Comparison of ENCODE assay signal across 9 cellular contexts in genomic region chr11:1387961-1388762, GRCh38. TPM values are rescaled to one million over a fixed set of nuclear protein-coding genes. Genes with fewer than 3 reads are reported as not detected.
DNase-seq lines count a peak whose midpoint lies in the region; ATAC-seq, FAIRE-seq and TF ChIP-seq lines count a peak whose summit lies in the region.
"Had no signal": no experiment of that assay in that cellular context is flagged by ENCODE, and none has a peak within 500 bp of the region (broad histone marks: within the 10 kb centered on the region; RNA-seq: fewer than 3 reads in every experiment).

No MANE protein-coding gene starts in this region.

- no peaks in the 10 kb centered on the region for H3K9me3 ChIP-seq in CD8-positive, alpha-beta T cell (ENCODE audit: low read length)
- H3K9me3 ChIP-seq in HAP-1 (no peaks in the 10 kb centered on the region), muscle layer of colon (ENCODE audit: low read length) (no peaks in the 10 kb centered on the region), gastroesophageal sphincter (no peaks in the 10 kb centered on the region)

- H3K4me1 ChIP-seq in CD8-positive, alpha-beta T cell (ENCODE audit: insufficient read depth, low read length), result peaks cover 19% of the 10 kb centered on the region
- H3K4me1 ChIP-seq in HAP-1 (peaks cover 14% of the 10 kb centered on the region; the same call in 1 of the 2 replicates), muscle layer of colon (ENCODE audit: insufficient read depth, low read length) (peaks cover 8% of the 10 kb centered on the region), gastroesophageal sphincter (peaks cover 0 to 28% (median 16%) of the 10 kb centered on the region in 3 donors)

- FAIRE-seq in frontal cortex (lab: Jason Lieb, UNC), result no peak

- no peaks in the 10 kb centered on the region for H3K36me3 Mint-ChIP-seq in CD8-positive, alpha-beta T cell
- H3K36me3 Mint-ChIP-seq in activated naive CD8-positive, alpha-beta T cell treated with anti-CD3 and anti-CD28 coated beads, Interleukin-2, amount 50 U/mL, for 24 hours (ENCODE audit: low read depth), result no peaks in the 10 kb centered on the region

- intact Hi-C loops in CD8-positive, alpha-beta T cell (cut with DNase I, micrococcal nuclease), result loop anchor here (5.0 kb wide), 2 partner anchors 126 to 696 kb away; no protein-coding TSS in a partner anchor

- H3K4me1 Mint-ChIP-seq in CD8-positive, alpha-beta T cell (ENCODE audit: low read depth), result peaks cover 14% of the 10 kb centered on the region
- peaks cover 20% of the 10 kb centered on the region for H3K4me1 Mint-ChIP-seq in activated naive CD8-positive, alpha-beta T cell treated with anti-CD3 and anti-CD28 coated beads, Interleukin-2, amount 50 U/mL, for 24 hours

- CTCF ChIA-PET in CD8-positive, alpha-beta T cell (lab: Charles Lee), result no interaction called here

- H3K27ac ChIP-seq in CD8-positive, alpha-beta T cell (ENCODE audit: low read depth, low read length), result no peak overlapping the region
- H3K27ac ChIP-seq in muscle layer of colon (ENCODE audit: low read depth, low read length), result no peak overlapping the region
- H3K27ac ChIP-seq in gastroesophageal sphincter, result no peak overlapping the region
- no peak overlapping the region for H3K27ac ChIP-seq in caudate nucleus (ENCODE audit: low read depth, low read length)

- ATAC-seq in CD8-positive, alpha-beta T cell, result no peak
- ATAC-seq in activated naive CD8-positive, alpha-beta T cell treated with anti-CD3 and anti-CD28 coated beads, Interleukin-2, amount 50 U/mL, for 24 hours, result no peak
- ATAC-seq in GM21381 (IDR thresholded peaks at IDR 0.05; ENCODE audit: unreplicated experiment) (no peak), gastroesophageal sphincter (no peak)

- 60 to 65% methylated on average over 5 to 9 of the region's 22 CpGs for WGBS in gastroesophageal sphincter (ENCODE audit: low coverage in 1 of 2), 2 donors

- in situ Hi-C loops in HAP-1 (cut with MboI; ENCODE audit: low sequenced_read_pairs), result loop anchor here (10.0 kb wide), 1 partner anchor 53 kb away; no protein-coding TSS in a partner anchor

- peaks cover 6% of the 10 kb centered on the region for H3K27me3 ChIP-seq in CD8-positive, alpha-beta T cell (ENCODE audit: insufficient read depth, low read length)
- H3K27me3 ChIP-seq in HAP-1 (ENCODE audit: low read depth), result no peaks in the 10 kb centered on the region
- peaks cover 6 to 36% of the 10 kb centered on the region in 2 donors for H3K27me3 ChIP-seq in muscle layer of colon (ENCODE audit: control insufficient read depth in 1 of 2, insufficient read depth in 2 of 2, low read length in 2 of 2)
- H3K27me3 ChIP-seq in gastroesophageal sphincter, result peaks cover 27% of the 10 kb centered on the region

- TF ChIP-seq POLR2A in gastroesophageal sphincter (IDR thresholded peaks at IDR 0.05), result no peak

- no peak for DNase-seq in CD8-positive, alpha-beta T cell
- DNase-seq in HAP-1 (ENCODE audit: low spot score in 2 of 2) (no peak), frontal cortex (ENCODE audit: low spot score in 2 of 2) (no peak), caudate nucleus (lab: John Stamatoyannopoulos, UW) (no peak)
- DNase-seq in activated naive CD8-positive, alpha-beta T cell treated with anti-CD3 and anti-CD28 coated beads, Interleukin-2, amount 50 U/mL, for 24 hours, result no peak
- DNase-seq: activated CD4-positive, alpha-beta T cell treated with anti-CD3 and anti-CD28 coated beads, Interleukin-2, amount 50 U/mL, for 48 hours had no signal

- H3K4me3 Mint-ChIP-seq in CD8-positive, alpha-beta T cell, result peak overlapping the region; percentile 72
- peak overlapping the region; percentile 17 for H3K4me3 Mint-ChIP-seq in activated naive CD8-positive, alpha-beta T cell treated with anti-CD3 and anti-CD28 coated beads, Interleukin-2, amount 50 U/mL, for 24 hours

- H3K9me3 Mint-ChIP-seq in CD8-positive, alpha-beta T cell, result no peaks in the 10 kb centered on the region
- H3K9me3 Mint-ChIP-seq in activated naive CD8-positive, alpha-beta T cell treated with anti-CD3 and anti-CD28 coated beads, Interleukin-2, amount 50 U/mL, for 24 hours, result no peaks in the 10 kb centered on the region

- no peaks in the 10 kb centered on the region for H3K36me3 ChIP-seq in CD8-positive, alpha-beta T cell (ENCODE audit: insufficient read depth, low read length)
- H3K36me3 ChIP-seq in HAP-1 (replicated peaks), result no peaks in the 10 kb centered on the region; the same call in 1 of the 2 replicates
- H3K36me3 ChIP-seq in muscle layer of colon (ENCODE audit: insufficient read depth, low read length), result no peaks in the 10 kb centered on the region
- H3K36me3 ChIP-seq in gastroesophageal sphincter, result no peaks in the 10 kb centered on the region

- POLR2A ChIA-PET in CD8-positive, alpha-beta T cell (lab: Charles Lee), result no interaction called here

- H3K4me3 ChIP-seq in CD8-positive, alpha-beta T cell (ENCODE audit: low read depth, low read length), result no peak overlapping the region
- H3K4me3 ChIP-seq in HAP-1 (peak overlapping the region; percentile 47), muscle layer of colon (ENCODE audit: low read depth in 1 of 2, low read length in 2 of 2) (peak overlapping the region; percentile 50 to 80), gastroesophageal sphincter (no peak overlapping the region)

- TF ChIP-seq CTCF in CD8-positive, alpha-beta T cell (IDR thresholded peaks at IDR 0.05), result no peak
- no peak for TF ChIP-seq CTCF in gastroesophageal sphincter (IDR thresholded peaks at IDR 0.05)

- H3K27ac Mint-ChIP-seq in CD8-positive, alpha-beta T cell, result no peak overlapping the region
- no peak overlapping the region for H3K27ac Mint-ChIP-seq in activated naive CD8-positive, alpha-beta T cell treated with anti-CD3 and anti-CD28 coated beads, Interleukin-2, amount 50 U/mL, for 24 hours

- H3K27me3 Mint-ChIP-seq in CD8-positive, alpha-beta T cell (ENCODE audit: low read depth), result peaks cover 18% of the 10 kb centered on the region
- peaks cover 30% of the 10 kb centered on the region for H3K27me3 Mint-ChIP-seq in activated naive CD8-positive, alpha-beta T cell treated with anti-CD3 and anti-CD28 coated beads, Interleukin-2, amount 50 U/mL, for 24 hours

- no peak overlapping the region for H3K9ac ChIP-seq in muscle layer of colon (ENCODE audit: low read length)

- TF ChIP-seq EP300 in gastroesophageal sphincter (IDR thresholded peaks at IDR 0.05), result no peak

RNA-seq across cellular contexts. Expression of gene BRSK2, which starts 1.6 kb away (rescaled TPM):
- total RNA-seq in CD8-positive, alpha-beta T cell, result under 1 TPM; 0.19 to 0.31 TPM
- total RNA-seq in gastroesophageal sphincter, result 1 to 10 TPM; 1.4 to 8.6 (median 2.0) TPM
- 35.9 TPM for total RNA-seq in frontal cortex

Comparison
In these comparisons a context has a peak if more than half of its experiments do, and no peak if none do; other contexts are left out.
1. H3K4me3 ChIP-seq: peak in HAP-1 (single experiment) and muscle layer of colon (2 of 2); none in CD8-positive, alpha-beta T cell (single experiment) and gastroesophageal sphincter (0 of 2).